ENCODE assay signal across 7 cellular contexts in the genomic region with DNA sequence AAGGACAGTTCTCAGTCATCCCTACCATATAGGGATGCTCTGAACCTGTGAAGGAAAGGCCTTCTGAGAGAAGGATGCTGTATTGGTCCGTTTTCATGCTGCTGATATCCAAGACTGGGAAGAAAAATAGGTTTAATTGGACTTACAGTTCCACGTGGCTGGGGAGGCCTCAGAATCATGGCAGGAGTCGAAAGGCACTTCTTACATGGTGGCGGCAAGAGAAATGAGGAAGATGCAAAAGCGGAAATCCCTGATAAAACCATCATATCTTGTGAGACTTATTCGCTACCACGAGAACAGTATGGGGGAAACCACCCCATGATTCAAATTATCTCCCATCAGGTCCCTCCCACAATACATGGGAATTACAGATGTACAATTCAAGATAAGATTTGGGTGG.
DNase-seq lines count a peak whose midpoint lies in the region; ATAC-seq, FAIRE-seq and TF ChIP-seq lines count a peak whose summit lies in the region.
"Not testable (repeated sequence)": the region's sequence is repeated elsewhere in the genome, so short reads cannot be mapped to it uniquely, and the experiment has no call there.

No MANE protein-coding gene starts in this region.

- 0% methylated on average over 7 of the region's 7 CpGs for WGBS in K562 (ENCODE audit: insufficient coverage, low coverage, missing lambda C conversion rate)
- 94% methylated on average over 7 of the region's 7 CpGs for WGBS in hepatocyte (ENCODE audit: low lambda C conversion rate, missing lambda C conversion rate)

- TF ChIP-seq CTCF in HEK293 (tag by site-specific recombination; IDR thresholded peaks at IDR 0.05); K562 (IDR thresholded peaks at IDR 0.05 in 2 of 3, conservative IDR thresholded peaks at IDR 0.05 in 1 of 3; ENCODE audit: insufficient read depth in 2 of 3, low read depth in 1 of 3, low read length in 3 of 3); bronchial epithelial cell (IDR thresholded peaks at IDR 0.05; ENCODE audit: insufficient read depth, low read length, severe bottlenecking); cardiac muscle cell (IDR thresholded peaks at IDR 0.05; ENCODE audit: low read depth, low read length); hepatocyte (IDR thresholded peaks at IDR 0.05; ENCODE audit: poor library complexity); nephron progenitor cell (IDR thresholded peaks at IDR 0.05): not testable (repeated sequence)

- H3K4me2 ChIP-seq in K562 (ENCODE audit: insufficient read depth, low read length); hepatocyte: not testable (repeated sequence)

- not testable (repeated sequence) for H3K27ac ChIP-seq in HEK293 (ENCODE audit: extremely low read depth, low read depth, low read length); K562 (ENCODE audit: extremely low read depth, low read depth, low read length)
- H3K27ac ChIP-seq in SJCRH30 (0 out of 2 replicates have a peak overlapping the region, but pooled peaks have one; percentile 73), cardiac muscle cell (peak overlapping the region; percentile 65), hepatocyte (peak overlapping the region; percentile 48)

- not testable (repeated sequence) for TF ChIP-seq RAD21 in K562 (CRISPR knock-in tag; conservative IDR thresholded peaks at IDR 0.05 in 1 of 2, IDR thresholded peaks at IDR 0.05 in 1 of 2)

- H3K36me3 Mint-ChIP-seq in nephron progenitor cell (ENCODE audit: low read depth): peaks cover 31% of the 10 kb centered on the region

- not testable (repeated sequence) for FAIRE-seq in K562 (lab: Jason Lieb, UNC)
- peak; percentile 62 for FAIRE-seq in bronchial epithelial cell (lab: Jason Lieb, UNC)

- H3K9ac ChIP-seq in K562 (ENCODE audit: insufficient read depth in 1 of 2, low read depth in 2 of 2, low read length in 2 of 2): not testable (repeated sequence)

- in situ Hi-C loops in K562 (cut with MboI): loop anchor here (10.0 kb wide), 1 partner anchor 381 kb away; no protein-coding TSS in a partner anchor

- H3K9me1 ChIP-seq in K562 (ENCODE audit: control insufficient read depth, insufficient read depth, low read length): not testable (repeated sequence)

- H3K27me3 Mint-ChIP-seq in nephron progenitor cell (ENCODE audit: low read depth, poor library complexity): not testable (repeated sequence)

- DNase-seq in SJCRH30; K562 (ENCODE audit: extremely low read depth in 1 of 4, low spot score in 3 of 4); bronchial epithelial cell (ENCODE audit: low read depth); cardiac muscle cell (ENCODE audit: low read depth in 1 of 2, low spot score in 1 of 2); hepatocyte (ENCODE audit: low spot score); nephron progenitor cell: not testable (repeated sequence)

- H4K20me1 ChIP-seq in K562 (replicated peaks; ENCODE audit: control insufficient read depth, insufficient read depth, low read length); hepatocyte (ENCODE audit: insufficient read depth, poor library complexity, severe bottlenecking): not testable (repeated sequence)

- H3K36me3 ChIP-seq in HEK293 (ENCODE audit: control insufficient read depth in 2 of 2, insufficient read depth in 1 of 2, low read length in 2 of 2); SJCRH30; K562 (ENCODE audit: control insufficient read depth, insufficient read depth, low read length); bronchial epithelial cell (ENCODE audit: control insufficient read depth, insufficient read depth, low read length); cardiac muscle cell; hepatocyte (replicated peaks; ENCODE audit: insufficient read depth, low read depth): not testable (repeated sequence)

- H3K79me2 ChIP-seq in K562 (ENCODE audit: control insufficient read depth, insufficient read depth, low read length); hepatocyte: not testable (repeated sequence)

- not testable (repeated sequence) for H3K9me3 ChIP-seq in HEK293 (ENCODE audit: control insufficient read depth, insufficient read depth, low read depth, low read length); SJCRH30 (replicated peaks); K562 (replicated peaks; ENCODE audit: control insufficient read depth, insufficient read depth, low read depth, low read length); cardiac muscle cell (ENCODE audit: low read depth); hepatocyte (ENCODE audit: low read depth)

- peaks cover 13% of the 10 kb centered on the region for H3K9me3 Mint-ChIP-seq in nephron progenitor cell

- not testable (repeated sequence) for H3K4me3 ChIP-seq in HEK293 (ENCODE audit: low read depth, low read length); SJCRH30; K562; bronchial epithelial cell (ENCODE audit: low read depth, low read length); cardiac muscle cell; hepatocyte

- peaks cover 56% of the 10 kb centered on the region for H3K4me1 Mint-ChIP-seq in nephron progenitor cell

- H3K4me3 Mint-ChIP-seq in nephron progenitor cell: not testable (repeated sequence)

- not testable (repeated sequence) for TF ChIP-seq EP300 in K562 (IDR thresholded peaks at IDR 0.05; ENCODE audit: low read length)

- POLR2A ChIA-PET in HEK293 (lab: Yijun Ruan, JAX); K562 (lab: Yijun Ruan, JAX): not testable (repeated sequence)

- H3K27ac Mint-ChIP-seq in nephron progenitor cell: peak overlapping the region; percentile 12

- not testable (repeated sequence) for ATAC-seq in K562

- H3K9me2 ChIP-seq in hepatocyte (replicated peaks; ENCODE audit: insufficient read depth): not testable (repeated sequence)

- CTCF ChIA-PET in HEK293 (lab: Yijun Ruan, JAX): interaction anchor here (0.9 kb wide), 1 partner anchor 72 kb away, joined by 3 read pairs; no protein-coding TSS in a partner anchor
- CTCF ChIA-PET in K562 (lab: Yijun Ruan, JAX; ENCODE audit: low intra/inter-chr PET ratio): not testable (repeated sequence)

- H2AFZ ChIP-seq in K562 (ENCODE audit: low read depth, low read length); hepatocyte: not testable (repeated sequence)

- not testable (repeated sequence) for BruUV-seq in K562 (replicated peaks; lab: Mats Ljungman, UMichigan)

- intact Hi-C loops in K562 (cut with micrococcal nuclease): not testable (repeated sequence)

- H3K27me3 ChIP-seq in SJCRH30; bronchial epithelial cell (ENCODE audit: control insufficient read depth, insufficient read depth, low read length); cardiac muscle cell; hepatocyte: not testable (repeated sequence)
- peaks cover 19 to 20% of the 10 kb centered on the region in 2 experiments; a peak in 4 of 5 replicates for H3K27me3 ChIP-seq in K562 (ENCODE audit: control insufficient read depth in 2 of 2, insufficient read depth in 2 of 2, low read length in 2 of 2)

- H3K4me1 ChIP-seq in HEK293 (ENCODE audit: control insufficient read depth, insufficient read depth, low read length): peaks cover 11% of the 10 kb centered on the region
- H3K4me1 ChIP-seq in SJCRH30: peaks cover 63% of the 10 kb centered on the region
- H3K4me1 ChIP-seq in K562 (replicated peaks in 1 of 2; ENCODE audit: control insufficient read depth in 2 of 2, insufficient read depth in 2 of 2, low read length in 2 of 2): not testable (repeated sequence)
- H3K4me1 ChIP-seq in cardiac muscle cell (ENCODE audit: low read depth): peaks cover 39% of the 10 kb centered on the region
- peaks cover 30% of the 10 kb centered on the region for H3K4me1 ChIP-seq in hepatocyte (ENCODE audit: insufficient read depth)

- not testable (repeated sequence) for TF ChIP-seq POLR2A in K562 (conservative IDR thresholded peaks at IDR 0.05)

TF ChIP-seq in HEK293, 187 proteins besides CTCF, POLR2A, EP300 and RAD21:
- peak; percentile 61 for TF ChIP-seq SETDB1 (IDR thresholded peaks at IDR 0.05; ENCODE audit: insufficient read length, low read length)
TF ChIP-seq in HEK293: peak in this region for 1; not testable (repeated sequence) for 186.

TF ChIP-seq in K562, 482 proteins besides CTCF, POLR2A, EP300 and RAD21:
- TF ChIP-seq ZFP36 (IDR thresholded peaks at IDR 0.05; ENCODE audit: low read depth, low read length, partially characterized antibody): peak; percentile 55
